3 cellular contexts compared by ENCODE assay signal in genomic region chr1:36511220-36511619, GRCh38. TPM values are rescaled to one million over a fixed set of nuclear protein-coding genes. Genes with fewer than 3 reads are reported as not detected.
"Had no signal": no experiment of that assay in that cellular context is flagged by ENCODE, and none has a peak within 500 bp of the region (broad histone marks: within the 10 kb centered on the region; RNA-seq: fewer than 3 reads in every experiment).

No MANE protein-coding gene starts in this region.

RNA-seq across cellular contexts. Expression of gene CSF3R, which starts 28.5 kb away (rescaled TPM):
- total RNA-seq: lung microvascular endothelial cell, neural crest cell had no signal
- polyA plus RNA-seq: keratinocyte had no signal
